Comparison of ENCODE assay signal across 18 cellular contexts in the genomic region with DNA sequence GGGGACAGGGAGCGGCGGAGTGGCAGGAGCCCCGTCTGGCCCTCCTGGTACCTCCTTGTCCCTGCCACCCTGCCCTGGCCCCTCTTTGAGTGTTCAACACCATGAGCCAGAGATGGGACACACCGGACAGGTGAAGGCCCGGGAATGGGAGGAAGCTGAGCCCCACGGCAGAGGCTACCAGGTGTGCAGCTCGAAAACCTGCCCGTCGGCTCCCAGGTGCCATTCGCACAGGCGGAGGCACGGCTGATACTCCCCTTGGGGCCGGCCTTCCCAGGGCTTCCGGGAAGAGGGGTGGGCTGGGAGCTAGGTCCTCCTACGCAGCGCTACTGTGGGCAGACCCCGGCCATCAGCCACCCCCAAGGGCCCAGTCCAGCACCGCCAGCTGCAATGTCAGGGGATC.
"Had no signal": no experiment of that assay in that cellular context is flagged by ENCODE, and none has a peak within 500 bp of the region (broad histone marks: within the 10 kb centered on the region; RNA-seq: fewer than 3 reads in every experiment).

No MANE protein-coding gene starts in this region.

- H3K27me3 ChIP-seq: heart right ventricle, neutrophil, right atrium auricular region, tibial artery, upper lobe of right lung had no signal

- H3K27ac Mint-ChIP-seq: endodermal cell; nephron progenitor cell; stimulated activated naive CD8-positive, alpha-beta T cell treated with anti-CD3 and anti-CD28 coated beads, Interleukin-15, Interleukin-2, amounts not matched to agents 100 ng/mL and 50 ng/mL, for 24 hours had no signal

- H3K27me3 Mint-ChIP-seq: naive thymus-derived CD4-positive, alpha-beta T cell; stimulated activated naive CD8-positive, alpha-beta T cell treated with anti-CD3 and anti-CD28 coated beads, Interleukin-15, Interleukin-2, amounts not matched to agents 100 ng/mL and 50 ng/mL, for 24 hours had no signal

- DNase-seq: effector CD4-positive, alpha-beta T cell; endodermal cell; heart right ventricle; hypothalamus; kidney glomerular epithelial cell; mammary epithelial cell; naive thymus-derived CD4-positive, alpha-beta T cell; nephron progenitor cell; posterior cingulate gyrus; stimulated activated CD4-positive, alpha-beta T cell treated with anti-CD3 and anti-CD28 coated beads, Interleukin-2, amount 100 ng/mL, for 48 hours; tibial artery; upper lobe of right lung had no signal

- H3K4me2 ChIP-seq: smooth muscle cell had no signal

- H3K27ac ChIP-seq: coronary artery, heart right ventricle, neutrophil, right atrium auricular region, upper lobe of right lung had no signal

- ATAC-seq: left lobe of liver; naive thymus-derived CD4-positive, alpha-beta T cell; upper lobe of right lung had no signal

- H3K9me3 Mint-ChIP-seq: endodermal cell; naive thymus-derived CD4-positive, alpha-beta T cell; nephron progenitor cell; stimulated activated naive CD8-positive, alpha-beta T cell treated with anti-CD3 and anti-CD28 coated beads, Interleukin-15, Interleukin-2, amounts not matched to agents 100 ng/mL and 50 ng/mL, for 24 hours had no signal

- H3K9me3 ChIP-seq: heart right ventricle, neutrophil, right atrium auricular region, tibial artery, upper lobe of right lung had no signal

- H3K4me3 Mint-ChIP-seq: endodermal cell; naive thymus-derived CD4-positive, alpha-beta T cell; nephron progenitor cell; stimulated activated naive CD8-positive, alpha-beta T cell treated with anti-CD3 and anti-CD28 coated beads, Interleukin-15, Interleukin-2, amounts not matched to agents 100 ng/mL and 50 ng/mL, for 24 hours had no signal

- H3K4me3 ChIP-seq: heart right ventricle, right atrium auricular region, smooth muscle cell, tibial artery, upper lobe of right lung had no signal
